8 cellular contexts compared by ENCODE assay signal in the genomic region with DNA sequence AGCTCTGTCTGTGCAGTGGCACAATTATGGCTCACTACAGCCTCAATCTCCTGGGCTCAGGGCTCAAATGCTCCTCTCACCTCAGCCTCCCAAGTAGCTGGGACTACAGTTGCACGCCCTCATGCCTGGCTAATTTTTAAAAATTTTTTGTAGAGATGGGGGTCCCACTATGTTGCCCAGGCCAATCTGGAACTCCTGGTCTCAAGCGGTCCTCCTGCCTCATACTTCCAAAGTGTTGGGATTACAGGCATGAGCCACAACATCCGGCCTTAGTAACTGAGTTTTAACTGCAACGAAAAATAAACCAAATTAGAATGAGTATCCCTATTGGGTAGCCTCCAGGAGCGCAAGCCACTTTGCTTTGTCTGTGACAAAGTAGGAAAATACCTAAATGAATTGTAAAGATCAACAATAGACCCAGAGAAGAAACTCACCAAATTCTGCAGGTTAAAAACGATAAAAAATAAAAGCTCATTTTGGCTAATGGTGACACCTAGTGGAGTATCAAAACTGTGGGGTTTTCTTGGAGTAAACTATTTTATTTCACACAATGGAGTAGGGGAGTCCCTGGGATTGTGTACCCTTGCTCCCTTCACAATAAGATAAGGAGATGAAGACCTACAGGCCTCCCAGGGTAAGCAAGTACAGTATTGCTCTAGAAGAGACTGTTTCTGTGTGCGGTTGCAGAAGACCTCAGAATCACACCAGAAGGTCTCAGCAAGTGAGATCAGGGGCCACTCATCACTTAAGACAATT. TPM values are rescaled to one million over a fixed set of nuclear protein-coding genes. Genes with fewer than 3 reads are reported as not detected.
A peak's percentile ranks its signal among the peaks of the same experiment; 100 is the strongest.
DNase-seq lines count a peak whose midpoint lies in the region; ATAC-seq and TF ChIP-seq lines count a peak whose summit lies in the region.

No MANE protein-coding gene starts in this region.

- no peaks in the 10 kb centered on the region for H3K36me3 Mint-ChIP-seq in effector memory CD8-positive, alpha-beta T cell (ENCODE audit: insufficient read depth)

- H3K36me3 ChIP-seq in GM23248 (ENCODE audit: low read depth) (no peaks in the 10 kb centered on the region), OCI-LY3 (replicated peaks; ENCODE audit: low read depth, low read length) (no peaks in the 10 kb centered on the region), mesendoderm (ENCODE audit: control insufficient read depth, insufficient read depth, low read length) (no peaks in the 10 kb centered on the region)

- H3K4me1 Mint-ChIP-seq in effector memory CD8-positive, alpha-beta T cell (ENCODE audit: low read depth in 2 of 2) = peaks cover 0 to 4% of the 10 kb centered on the region in 2 donors

- H3K27ac ChIP-seq in GM23248 (no peak overlapping the region), OCI-LY3 (ENCODE audit: low read length) (no peak overlapping the region), mesendoderm (ENCODE audit: low read depth, low read length) (no peak overlapping the region)

- H3K4me3 ChIP-seq in GM23248 (no peak overlapping the region), OCI-LY3 (ENCODE audit: low read length) (no peak overlapping the region), mesendoderm (ENCODE audit: low read length) (no peak overlapping the region)

- no peak overlapping the region for H3K18ac ChIP-seq in mesendoderm (ENCODE audit: low read length)

- DNase-seq in AML-193 (lab: John Stamatoyannopoulos, UW) (peak; percentile 46 to 50), GM23248 (peak; percentile 64), mesendoderm (peak; percentile 61)
- peak in 2 of 3 experiments; percentile 8 for DNase-seq in effector memory CD8-positive, alpha-beta T cell
- no peak for DNase-seq in stimulated activated naive CD4-positive, alpha-beta T cell treated with Interleukin-2 at 50 U/mL for 16 hours (lab: John Stamatoyannopoulos, UW)
- DNase-seq in NK-92 treated with Interleukin-12 subunit alpha and Interleukin-12 subunit beta, amount 100 ng/mL, for 24 hours (lab: John Stamatoyannopoulos, UW) = no peak

- H2AK5ac ChIP-seq in mesendoderm (ENCODE audit: low read length) = no peak overlapping the region

- H3K9me3 ChIP-seq in GM23248 (ENCODE audit: low read depth) (no peaks in the 10 kb centered on the region), OCI-LY3 (ENCODE audit: insufficient read depth, low read length) (no peaks in the 10 kb centered on the region)

- H3K4me3 Mint-ChIP-seq in effector memory CD8-positive, alpha-beta T cell = no peak overlapping the region

- in situ Hi-C loops in GM23248 (cut with MboI) = loop anchor here (5.0 to 25.0 kb wide), 3 partner anchors 110 to 615 kb away; a partner anchor contains a TSS

- H3K9ac ChIP-seq in GM23248 (no peak overlapping the region), OCI-LY3 (ENCODE audit: low read length) (no peak overlapping the region), mesendoderm (ENCODE audit: low read length) (peak overlapping the region; percentile 0)

- H3K4me2 ChIP-seq in GM23248 (ENCODE audit: unreplicated experiment) (no peak overlapping the region), OCI-LY3 (ENCODE audit: low read length) (peak overlapping the region; percentile 42; the same call in 1 of the 2 replicates), mesendoderm (ENCODE audit: low read length) (no peak overlapping the region)

- 30 to 34% methylated on average over 7 of the region's 7 CpGs for WGBS in GM23248 (ENCODE audit: low coverage in 1 of 2, low lambda C conversion rate in 2 of 2, missing lambda C conversion rate in 2 of 2), 2 experiments
- no CpG with 5 or more reads among the region's 7 CpGs for WGBS in mesendoderm (ENCODE audit: extremely low coverage, insufficient coverage, low lambda C conversion rate)

- H4K20me1 ChIP-seq in GM23248 (ENCODE audit: insufficient read depth) (no peaks in the 10 kb centered on the region), OCI-LY3 (ENCODE audit: insufficient read depth, low read length) (no peaks in the 10 kb centered on the region)

- H3K56ac ChIP-seq in mesendoderm (ENCODE audit: low read length) = no peak overlapping the region

- no peaks in the 10 kb centered on the region for H3K9me2 ChIP-seq in GM23248 (ENCODE audit: insufficient read depth)

- no peak overlapping the region for H2BK15ac ChIP-seq in mesendoderm (replicated peaks; ENCODE audit: low read depth)

- H3K9me3 Mint-ChIP-seq in effector memory CD8-positive, alpha-beta T cell = no peaks in the 10 kb centered on the region

- no peak overlapping the region for H3K23ac ChIP-seq in mesendoderm (ENCODE audit: low read length)

- no peak overlapping the region for H4K5ac ChIP-seq in mesendoderm (ENCODE audit: low read length)

- H2BK120ac ChIP-seq in mesendoderm (ENCODE audit: low read depth, low read length) = no peak overlapping the region

- H2BK5ac ChIP-seq in mesendoderm (ENCODE audit: low read length) = no peak overlapping the region

- TF ChIP-seq CTCF in OCI-LY3 (IDR thresholded peaks at IDR 0.05; ENCODE audit: low read depth, low read length) = peak; percentile 86

- no peaks in the 10 kb centered on the region for H3K27me3 ChIP-seq in GM23248 (replicated peaks; ENCODE audit: insufficient read depth)
- H3K27me3 ChIP-seq in OCI-LY3 (ENCODE audit: low read depth, low read length) = no peaks in the 10 kb centered on the region
- no peaks in the 10 kb centered on the region for H3K27me3 ChIP-seq in mesendoderm (ENCODE audit: insufficient read depth, low read length, poor library complexity)

- H3K4ac ChIP-seq in mesendoderm (ENCODE audit: low read depth, low read length) = no peak overlapping the region

- peak; percentile 35 for ATAC-seq in effector memory CD8-positive, alpha-beta T cell (replicated peaks)
- ATAC-seq in GM21528 (IDR thresholded peaks at IDR 0.05; ENCODE audit: low FRiP score, unreplicated experiment) = no peak

- no peaks in the 10 kb centered on the region for H3K79me1 ChIP-seq in mesendoderm (ENCODE audit: low read length)

- H3K79me2 ChIP-seq in GM23248 (ENCODE audit: insufficient read depth) (no peaks in the 10 kb centered on the region), OCI-LY3 (ENCODE audit: low read length) (no peaks in the 10 kb centered on the region), mesendoderm (ENCODE audit: control insufficient read depth, insufficient read depth, low read length) (no peaks in the 10 kb centered on the region)

- H3K4me1 ChIP-seq in GM23248 (ENCODE audit: insufficient read depth) (peaks cover 20% of the 10 kb centered on the region), OCI-LY3 (ENCODE audit: low read length) (peaks cover 14% of the 10 kb centered on the region), mesendoderm (ENCODE audit: control insufficient read depth, low read depth, low read length) (peaks cover 4% of the 10 kb centered on the region)

- no peak overlapping the region for H3K27ac Mint-ChIP-seq in effector memory CD8-positive, alpha-beta T cell

- no peak overlapping the region for H4K8ac ChIP-seq in mesendoderm (ENCODE audit: low read depth, low read length)

- peak overlapping the region; percentile 44; the same call in 1 of the 2 replicates for H2AFZ ChIP-seq in GM23248
- no peak overlapping the region for H2AFZ ChIP-seq in OCI-LY3 (ENCODE audit: low read depth, low read length)

- peaks cover 11% of the 10 kb centered on the region; the same call in 1 of the 2 replicates for H3F3A ChIP-seq in GM23248 (ENCODE audit: insufficient read depth)

- H3K27me3 Mint-ChIP-seq in effector memory CD8-positive, alpha-beta T cell = peaks cover 11 to 30% of the 10 kb centered on the region in 2 donors

RNA-seq across cellular contexts. Expression of a gene that starts 21.0 kb away (rescaled TPM):
- 41.1 and 41.8 TPM in 2 replicates for total RNA-seq in GM23248 (2014; rRNA removed; shearing (Covaris generic))
- 40.9 and 42.1 TPM in 2 replicates for polyA plus RNA-seq in GM23248 (2016; fragmentation: Nextera tagmentation; extraction: Ambion mirVana)
- polyA plus RNA-seq in mesendoderm (2013, experiment 1 of 2) = 5.9 TPM
- polyA plus RNA-seq in mesendoderm (2013, experiment 2 of 2) = 5.5 TPM

Comparison
In these comparisons a context has a peak if more than half of its experiments do, and no peak if none do; other contexts are left out.
1. DNase-seq: peak in AML-193 (2 of 2), GM23248 (single experiment), effector memory CD8-positive, alpha-beta T cell (2 of 3) and mesendoderm (single experiment); none in stimulated activated naive CD4-positive, alpha-beta T cell treated with Interleukin-2 at 50 U/mL for 16 hours (single experiment) and NK-92 treated with Interleukin-12 subunit alpha and Interleukin-12 subunit beta, amount 100 ng/mL, for 24 hours (single experiment).